Comparison of ENCODE assay signal across 12 cellular contexts in the genomic region with DNA sequence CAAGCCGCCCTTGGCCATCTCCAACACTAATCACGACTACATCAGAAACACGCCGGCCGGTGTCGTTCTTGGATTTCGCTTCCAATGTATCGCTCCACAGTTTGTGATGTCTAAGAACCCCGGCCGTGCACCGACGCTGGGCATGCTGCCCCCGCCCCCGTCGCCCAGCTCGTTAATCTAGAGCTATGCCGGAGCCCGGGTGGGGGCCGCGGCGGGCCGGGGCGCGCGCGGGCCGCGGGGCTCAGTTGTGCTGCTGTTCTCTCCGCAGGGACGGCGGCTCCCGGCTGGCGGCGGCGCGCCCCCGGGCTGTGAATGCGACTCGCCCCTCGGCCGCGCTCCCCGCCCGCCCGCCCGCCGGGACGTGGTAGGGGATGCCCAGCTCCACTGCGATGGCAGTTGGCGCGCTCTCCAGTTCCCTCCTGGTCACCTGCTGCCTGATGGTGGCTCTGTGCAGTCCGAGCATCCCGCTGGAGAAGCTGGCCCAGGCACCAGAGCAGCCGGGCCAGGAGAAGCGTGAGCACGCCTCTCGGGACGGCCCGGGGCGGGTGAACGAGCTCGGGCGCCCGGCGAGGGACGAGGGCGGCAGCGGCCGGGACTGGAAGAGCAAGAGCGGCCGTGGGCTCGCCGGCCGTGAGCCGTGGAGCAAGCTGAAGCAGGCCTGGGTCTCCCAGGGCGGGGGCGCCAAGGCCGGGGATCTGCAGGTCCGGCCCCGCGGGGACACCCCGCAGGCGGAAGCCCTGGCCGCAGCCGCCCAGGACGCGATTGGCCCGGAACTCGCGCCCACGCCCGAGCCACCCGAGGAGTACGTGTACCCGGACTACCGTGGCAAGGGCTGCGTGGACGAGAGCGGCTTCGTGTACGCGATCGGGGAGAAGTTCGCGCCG. TPM values are rescaled to one million over a fixed set of nuclear protein-coding genes. Genes with fewer than 3 reads are reported as not detected.
DNase-seq lines count a peak whose midpoint lies in the region; ATAC-seq, FAIRE-seq and TF ChIP-seq lines count a peak whose summit lies in the region.
"Had no signal": no experiment of that assay in that cellular context is flagged by ENCODE, and none has a peak within 500 bp of the region (broad histone marks: within the 10 kb centered on the region; RNA-seq: fewer than 3 reads in every experiment).

No MANE protein-coding gene starts in this region.

- WGBS in right cardiac atrium, result 2% methylated on average over 106 of the region's 106 CpGs
- 1 to 5% methylated on average over 85 to 106 of the region's 106 CpGs for WGBS in pancreas, 2 donors

- H3K4me1 ChIP-seq in RWPE2 (ENCODE audit: insufficient read depth, poor library complexity, severe bottlenecking), result no peaks in the 10 kb centered on the region
- no peaks in the 10 kb centered on the region for H3K4me1 ChIP-seq in right cardiac atrium (ENCODE audit: control insufficient read depth, insufficient read depth, low read length)
- peaks cover 0 to 12% (median 10%) of the 10 kb centered on the region in 3 donors for H3K4me1 ChIP-seq in pancreas

- TF ChIP-seq CTCF in RWPE2 (IDR thresholded peaks at IDR 0.05; ENCODE audit: poor library complexity, severe bottlenecking), result no peak
- no peak for TF ChIP-seq CTCF in pancreas (IDR thresholded peaks at IDR 0.05)

- H3K27ac ChIP-seq in RWPE2 (ENCODE audit: poor library complexity, severe bottlenecking) (no peak overlapping the region), right cardiac atrium (ENCODE audit: low read length) (peak overlapping the region; percentile 58), pancreas (no peak overlapping the region)
- H3K27ac ChIP-seq: HL-60 had no signal

- H3K27me3 ChIP-seq in RWPE2 (ENCODE audit: insufficient read depth, poor library complexity, severe bottlenecking) (peaks cover 88% of the 10 kb centered on the region), right cardiac atrium (ENCODE audit: control insufficient read depth, insufficient read depth) (no peaks in the 10 kb centered on the region), pancreas (peaks cover 0 to 12% (median 0%) of the 10 kb centered on the region in 4 donors)

- intact Hi-C loops in right cardiac atrium (cut with DNase I), result loop anchor here in 3 of 4 donors (10.0 kb wide), 2 partner anchors 141 to 291 kb away; no protein-coding TSS in a partner anchor
- intact Hi-C loops in pancreas (cut with DNase I), result no loop called here

- ATAC-seq in RWPE2 (ENCODE audit: low read depth) (peak; percentile 30), right cardiac atrium (peak; percentile 34 to 38), pancreas (peak in 3 of 4 donors; percentile 22 to 65 (median 54)), GM18873 (IDR thresholded peaks at IDR 0.05; ENCODE audit: low FRiP score, unreplicated experiment) (no peak), HG03139 (IDR thresholded peaks at IDR 0.05; ENCODE audit: unreplicated experiment) (no peak)

- H3K36me3 ChIP-seq in RWPE2 (ENCODE audit: low read depth) (no peaks in the 10 kb centered on the region), pancreas (no peaks in the 10 kb centered on the region)

- H3K9me3 ChIP-seq in RWPE2 (ENCODE audit: severe bottlenecking) (no peaks in the 10 kb centered on the region), right cardiac atrium (ENCODE audit: control insufficient read depth, low read length) (no peaks in the 10 kb centered on the region), pancreas (no peaks in the 10 kb centered on the region)

- no peak for FAIRE-seq in pancreas (lab: Jason Lieb, UNC)

- H3K4me3 ChIP-seq in RWPE2 (ENCODE audit: severe bottlenecking) (no peak overlapping the region), right cardiac atrium (ENCODE audit: low read length) (peak overlapping the region; percentile 67), pancreas (peak overlapping the region in 3 of 4 donors; percentile 15 to 57 (median 43))

- DNase-seq in COR-L47 (lab: John Stamatoyannopoulos, UW), result peak; percentile 32
- DNase-seq in RWPE2 (ENCODE audit: low spot score), result no peak
- DNase-seq in right cardiac atrium, result peak; percentile 27 to 71 (median 69)
- DNase-seq in pancreas, result peak in 2 of 6 donors; percentile 66 to 72
- no peak for DNase-seq in GF-D8 (lab: John Stamatoyannopoulos, UW)
- no peak for DNase-seq in GM19238 (ENCODE audit: insufficient read length, low spot score)
- DNase-seq: activated CD4-positive, CD25-positive, alpha-beta regulatory T cell; Caco-2; immature natural killer cell had no signal

RNA-seq across cellular contexts. Expression of gene VWC2, which starts 1.9 kb away (rescaled TPM):
- 10 to 100 TPM in 2 of 4 donors, 1 to 10 TPM in 2; 3.6 to 11.9 (median 10.4) TPM for total RNA-seq in right cardiac atrium
- 5.8 TPM for polyA plus RNA-seq in right cardiac atrium
- total RNA-seq in pancreas, result under 1 TPM in 3 of 6 donors, not detected in 3; under 0.01 to 0.04 (median 0.03) TPM
- under 1 TPM in 1 of 2 donors, not detected in 1; 0.02 TPM for polyA plus RNA-seq in pancreas
- total RNA-seq: Caco-2 had no signal
- polyA plus RNA-seq: immature natural killer cell had no signal

Comparison
In these comparisons a context has a peak if more than half of its experiments do, and no peak if none do; other contexts are left out.
1. DNase-seq: peak in COR-L47 (single experiment) and right cardiac atrium (3 of 3); none in RWPE2 (single experiment), GF-D8 (single experiment) and GM19238 (single experiment).
2. ATAC-seq: peak in RWPE2 (single experiment), right cardiac atrium (2 of 2) and pancreas (3 of 4); none in GM18873 (single experiment) and HG03139 (single experiment).
3. RNA of gene VWC2, which starts 1.9 kb away (total RNA-seq): 3.6 to 11.9 TPM in right cardiac atrium; under 0.01 to 0.04 TPM in pancreas; every median in the first group is over 4 times any median in the second.
4. intact Hi-C loops: an anchor here in right cardiac atrium (10.0 kb wide); none called in pancreas.